Comparison of ENCODE assay signal across 8 cellular contexts in genomic region chr10:87092356-87092860, GRCh38. TPM values are rescaled to one million over a fixed set of nuclear protein-coding genes. Genes with fewer than 3 reads are reported as not detected.
DNase-seq lines count a peak whose midpoint lies in the region; ATAC-seq and TF ChIP-seq lines count a peak whose summit lies in the region.

No MANE protein-coding gene starts in this region.

- H3K4me1 ChIP-seq in BLaER1, result peaks cover 46% of the 10 kb centered on the region
- H3K4me1 ChIP-seq in mesodermal cell (ENCODE audit: control insufficient read depth, insufficient read depth, low read length, poor library complexity, severe bottlenecking), result peaks cover 6% of the 10 kb centered on the region

- 13 to 44% methylated on average over 3 to 4 of the region's 7 CpGs for WGBS in mesodermal cell (ENCODE audit: insufficient coverage in 2 of 2), 2 experiments

- ATAC-seq in GM18861 (IDR thresholded peaks at IDR 0.05; ENCODE audit: unreplicated experiment) (no peak), HG03039 (IDR thresholded peaks at IDR 0.05; ENCODE audit: unreplicated experiment) (no peak)

- peak overlapping the region; percentile 94; the same call in 1 of the 2 replicates for H3K9ac ChIP-seq in BLaER1

- peaks cover 18% of the 10 kb centered on the region for H3K36me3 ChIP-seq in BLaER1
- H3K36me3 ChIP-seq in mesodermal cell (ENCODE audit: control insufficient read depth, insufficient read depth, low read length), result peaks cover 17% of the 10 kb centered on the region

- DNase-seq in LNCaP clone FGC (ENCODE audit: low read depth), result peak; percentile 91
- no peak for DNase-seq in NCI-H1048 (lab: John Stamatoyannopoulos, UW)
- DNase-seq in hippocampal formation (lab: John Stamatoyannopoulos, UW), result no peak

- H3K4me3 ChIP-seq in BLaER1, result peak overlapping the region; percentile 85
- peak overlapping the region; percentile 72 for H3K4me3 ChIP-seq in LNCaP clone FGC (ENCODE audit: low read depth, low read length)
- peak overlapping the region; percentile 63 for H3K4me3 ChIP-seq in mesodermal cell (ENCODE audit: extremely low read depth, insufficient read depth, low read length, poor library complexity, severe bottlenecking)

- H3K9me3 ChIP-seq in BLaER1 (0 out of 2 replicates have a peak, but pooled peaks cover 4% of the 10 kb centered on the region), mesodermal cell (ENCODE audit: control insufficient read depth, low read length) (no peaks in the 10 kb centered on the region)

- H4K20me1 ChIP-seq in BLaER1, result peaks cover 64% of the 10 kb centered on the region

- H3K27ac ChIP-seq in BLaER1 (no peak overlapping the region), cingulate gyrus (ENCODE audit: low read depth, low read length) (peak overlapping the region; percentile 75), mesodermal cell (ENCODE audit: low read depth, low read length, severe bottlenecking) (peak overlapping the region; percentile 56)

- no peak for TF ChIP-seq CTCF in LNCaP clone FGC (IDR thresholded peaks at IDR 0.05; ENCODE audit: control insufficient read depth, extremely low read depth, insufficient read depth)

- no peaks in the 10 kb centered on the region for H3K27me3 ChIP-seq in BLaER1

- peak overlapping the region; percentile 99 for H3K4me2 ChIP-seq in BLaER1

RNA-seq across cellular contexts. Expression of gene GLUD1, which starts 2.2 kb away (rescaled TPM):
- polyA plus RNA-seq in mesodermal cell (2013, experiment 1 of 2), result 96.5 TPM
- 99.0 TPM for polyA plus RNA-seq in mesodermal cell (2013, experiment 2 of 2)

RNA-seq across cellular contexts. Expression of gene SHLD2, which starts 2.6 kb away (rescaled TPM):
- 22.3 TPM for polyA plus RNA-seq in mesodermal cell (2013, experiment 1 of 2)
- 26.6 TPM for polyA plus RNA-seq in mesodermal cell (2013, experiment 2 of 2)
